In genomic region chr2:71689393-71689792, GRCh38 we compare ENCODE assay signal across 15 cellular contexts.
DNase-seq lines count a peak whose midpoint lies in the region; TF ChIP-seq lines count a peak whose summit lies in the region.
"Had no signal": no experiment of that assay in that cellular context is flagged by ENCODE, and none has a peak within 500 bp of the region (broad histone marks: within the 10 kb centered on the region; RNA-seq: fewer than 3 reads in every experiment).

No MANE protein-coding gene starts in this region.

- no peak overlapping the region for H2BK120ac ChIP-seq in neuronal stem cell (ENCODE audit: low read depth, low read length)

- H2BK15ac ChIP-seq in neuronal stem cell (ENCODE audit: low read length): peak overlapping the region; percentile 15

- H3K14ac ChIP-seq in neuronal stem cell (ENCODE audit: low read length): no peak overlapping the region

- no peak overlapping the region for H2AK5ac ChIP-seq in neuronal stem cell (ENCODE audit: low read depth, low read length)

- H3K27me3 Mint-ChIP-seq in endothelial cell (ENCODE audit: unreplicated experiment): peaks cover 45% of the 10 kb centered on the region

- no peak overlapping the region for H3K9ac ChIP-seq in neuronal stem cell (ENCODE audit: low read depth, low read length, poor library complexity)

- no peaks in the 10 kb centered on the region for H3K27me3 ChIP-seq in left ventricle myocardium inferior (ENCODE audit: low read depth)
- peaks cover 0 to 3% (median 0%) of the 10 kb centered on the region in 3 experiments for H3K27me3 ChIP-seq in neuronal stem cell (ENCODE audit: control insufficient read depth in 3 of 3, insufficient read depth in 3 of 3, low read depth in 1 of 3, low read length in 3 of 3)

- H3K4me1 ChIP-seq in left ventricle myocardium inferior: peaks cover 13% of the 10 kb centered on the region
- H3K4me1 ChIP-seq in neuronal stem cell (ENCODE audit: control insufficient read depth in 2 of 2, insufficient read depth in 1 of 2, low read depth in 1 of 2, low read length in 2 of 2): peaks cover 0 to 14% of the 10 kb centered on the region in 2 donors
- H3K4me1 ChIP-seq: A549, Caco-2 had no signal

- peak; percentile 48 for DNase-seq in left ventricle myocardium inferior
- DNase-seq in cardiac septum (ENCODE audit: low spot score): no peak
- DNase-seq in endothelial cell (ENCODE audit: low spot score): no peak
- DNase-seq in neuronal stem cell (ENCODE audit: low spot score): no peak
- DNase-seq in NCI-H748 (lab: John Stamatoyannopoulos, UW; ENCODE audit: unreplicated experiment): no peak
- DNase-seq in AG20443 (ENCODE audit: low spot score): no peak
- no peak for DNase-seq in C1 segment of cervical spinal cord (lab: John Stamatoyannopoulos, UW)
- DNase-seq: Caco-2; CD8-positive, alpha-beta memory T cell; DND-41; GDM1; GOT3; HCEC 1CT; HFFc6 had no signal

- H3K4me3 ChIP-seq in left ventricle myocardium inferior (no peak overlapping the region), neuronal stem cell (ENCODE audit: low read length in 2 of 2) (no peak overlapping the region)
- H3K4me3 ChIP-seq: A549 had no signal

- H3K4me3 Mint-ChIP-seq in endothelial cell (ENCODE audit: unreplicated experiment): no peak overlapping the region
- H3K4me3 Mint-ChIP-seq: HFFc6 had no signal

- no peak overlapping the region for H2AFZ ChIP-seq in neuronal stem cell (ENCODE audit: low read length)

- no peaks in the 10 kb centered on the region for H3K79me1 ChIP-seq in neuronal stem cell (ENCODE audit: low read depth, low read length)

- TF ChIP-seq CTCF in left ventricle myocardium inferior (IDR thresholded peaks at IDR 0.05; ENCODE audit: borderline replicate concordance) (peak; percentile 12), endothelial cell (IDR thresholded peaks at IDR 0.05; ENCODE audit: unreplicated experiment) (no peak)

- intact Hi-C loops in left ventricle myocardium inferior (cut with micrococcal nuclease) (loop anchor here (10.0 kb wide), 1 partner anchor 115 kb away; no protein-coding TSS in a partner anchor), cardiac septum (cut with DNase I) (loop anchor here (5.0 kb wide), 1 partner anchor 72 kb away; no protein-coding TSS in a partner anchor)

- no peak overlapping the region for H4K91ac ChIP-seq in neuronal stem cell (ENCODE audit: low read depth, low read length, poor library complexity)

- no peak overlapping the region for H3K23ac ChIP-seq in neuronal stem cell (ENCODE audit: low read depth, low read length, poor library complexity)

- peak overlapping the region; percentile 74 for H4K8ac ChIP-seq in neuronal stem cell (ENCODE audit: low read depth, low read length)

- no peak overlapping the region for H3K4ac ChIP-seq in neuronal stem cell (ENCODE audit: low read length)

- no CpG with 5 or more reads among the region's 2 CpGs for WGBS in neuronal stem cell (ENCODE audit: extremely low coverage in 2 of 2, insufficient read length in 2 of 2, insufficient replicate concordance in 1 of 2), 2 donors

- no peak overlapping the region for H2BK12ac ChIP-seq in neuronal stem cell (ENCODE audit: low read length)

- H3K36me3 ChIP-seq in left ventricle myocardium inferior (peaks cover 22% of the 10 kb centered on the region), neuronal stem cell (replicated peaks in 1 of 2; ENCODE audit: control insufficient read depth in 2 of 2, insufficient read depth in 2 of 2, low read length in 2 of 2) (no peaks in the 10 kb centered on the region)

- H3K27ac Mint-ChIP-seq in endothelial cell (ENCODE audit: unreplicated experiment): peak overlapping the region; percentile 72
- H3K27ac Mint-ChIP-seq: CD8-positive, alpha-beta memory T cell; HFFc6 had no signal

- H3K4me1 Mint-ChIP-seq in endothelial cell (ENCODE audit: unreplicated experiment): peaks cover 33% of the 10 kb centered on the region
- H3K4me1 Mint-ChIP-seq: CD8-positive, alpha-beta memory T cell had no signal

- H3K9me3 Mint-ChIP-seq in endothelial cell (ENCODE audit: unreplicated experiment): no peaks in the 10 kb centered on the region
- H3K9me3 Mint-ChIP-seq: CD8-positive, alpha-beta memory T cell; HFFc6 had no signal

- H3K27ac ChIP-seq in left ventricle myocardium inferior (replicated peaks): no peak overlapping the region
- H3K27ac ChIP-seq in neuronal stem cell (replicated peaks; ENCODE audit: low read length): no peak overlapping the region
- H3K27ac ChIP-seq: A549 had no signal

- H3K9me3 ChIP-seq in left ventricle myocardium inferior (replicated peaks): no peaks in the 10 kb centered on the region
- H3K9me3 ChIP-seq in neuronal stem cell (replicated peaks in 1 of 2; ENCODE audit: control insufficient read depth in 2 of 2, insufficient read depth in 1 of 2, low read depth in 1 of 2, low read length in 2 of 2): peaks cover 0 to 3% of the 10 kb centered on the region in 2 donors
- H3K9me3 ChIP-seq: A549, Caco-2 had no signal

- H3K36me3 Mint-ChIP-seq in endothelial cell (ENCODE audit: low read depth, unreplicated experiment): peaks cover 62% of the 10 kb centered on the region

- no peak overlapping the region for H2BK5ac ChIP-seq in neuronal stem cell (ENCODE audit: low read length)

- no peak overlapping the region for H3K18ac ChIP-seq in neuronal stem cell (ENCODE audit: low read length)

- H3K4me2 ChIP-seq in neuronal stem cell (ENCODE audit: insufficient read depth, low read length, poor library complexity, severe bottlenecking): no peak overlapping the region
- H3K4me2 ChIP-seq: A549 had no signal
